ENCODE assay signal across 22 cellular contexts in genomic region chr6:3407840-3408239, GRCh38. TPM values are rescaled to one million over a fixed set of nuclear protein-coding genes. Genes with fewer than 3 reads are reported as not detected.
DNase-seq lines count a peak whose midpoint lies in the region; ATAC-seq, FAIRE-seq and TF ChIP-seq lines count a peak whose summit lies in the region.
"Had no signal": no experiment of that assay in that cellular context is flagged by ENCODE, and none has a peak within 500 bp of the region (broad histone marks: within the 10 kb centered on the region; RNA-seq: fewer than 3 reads in every experiment).

No MANE protein-coding gene starts in this region.

- H3K4me3 Mint-ChIP-seq in WTC11 (no peak overlapping the region), glutamatergic neuron (ENCODE audit: unreplicated experiment) (no peak overlapping the region)
- H3K4me3 Mint-ChIP-seq in activated CD4-positive, alpha-beta memory T cell treated with anti-CD3 and anti-CD28 coated beads, Interleukin-2, amount 10 ng/mL, durations not matched to agents 7 days and 5 days, result no peak overlapping the region
- H3K4me3 Mint-ChIP-seq: CD8-positive, alpha-beta memory T cell had no signal

- FAIRE-seq in A549 (lab: Jason Lieb, UNC), result no peak
- FAIRE-seq: D721Med had no signal

- H3K4me1 Mint-ChIP-seq in WTC11 (peaks cover 73% of the 10 kb centered on the region), glutamatergic neuron (ENCODE audit: low read depth, unreplicated experiment) (peaks cover 37% of the 10 kb centered on the region)
- H3K4me1 Mint-ChIP-seq in activated CD4-positive, alpha-beta memory T cell treated with anti-CD3 and anti-CD28 coated beads, Interleukin-2, amount 10 ng/mL, durations not matched to agents 7 days and 5 days, result no peaks in the 10 kb centered on the region

- POLR2A ChIA-PET in A549 (lab: Yijun Ruan, JAX) (no interaction called here), WTC11 (lab: Charles Lee) (no interaction called here)
- POLR2A ChIA-PET in activated CD4-positive, alpha-beta memory T cell treated with anti-CD3 and anti-CD28 coated beads, Interleukin-2, amount 10 ng/mL, durations not matched to agents 7 days and 5 days (lab: Charles Lee), result no interaction called here

- H3K4me1 ChIP-seq in A549 (peaks cover 76% of the 10 kb centered on the region), mucosa of rectum (ENCODE audit: control insufficient read depth in 2 of 2, insufficient read depth in 2 of 2, low read length in 2 of 2) (peaks cover 36 to 78% of the 10 kb centered on the region in 2 donors)

- CTCF ChIA-PET in A549 (lab: Yijun Ruan, JAX), result interaction anchor here (1.0 to 1.9 kb wide), 3 partner anchors 48 to 325 kb away, joined by 3 to 5 read pairs (median 3); partner anchors contain the start of gene SLC22A23
- CTCF ChIA-PET in WTC11 (lab: Charles Lee), result no interaction called here
- CTCF ChIA-PET in activated CD4-positive, alpha-beta memory T cell treated with anti-CD3 and anti-CD28 coated beads, Interleukin-2, amount 10 ng/mL, durations not matched to agents 7 days and 5 days (lab: Charles Lee), result no interaction called here

- H3K9me3 Mint-ChIP-seq in WTC11 (peaks cover 9% of the 10 kb centered on the region), glutamatergic neuron (ENCODE audit: unreplicated experiment) (no peaks in the 10 kb centered on the region)
- H3K9me3 Mint-ChIP-seq in activated CD4-positive, alpha-beta memory T cell treated with anti-CD3 and anti-CD28 coated beads, Interleukin-2, amount 10 ng/mL, durations not matched to agents 7 days and 5 days, result no peaks in the 10 kb centered on the region
- H3K9me3 Mint-ChIP-seq: CD8-positive, alpha-beta memory T cell had no signal

- H3K36me3 Mint-ChIP-seq in WTC11 (peaks cover 27% of the 10 kb centered on the region), glutamatergic neuron (ENCODE audit: unreplicated experiment) (peaks cover 5% of the 10 kb centered on the region)
- H3K36me3 Mint-ChIP-seq in activated CD4-positive, alpha-beta memory T cell treated with anti-CD3 and anti-CD28 coated beads, Interleukin-2, amount 10 ng/mL, durations not matched to agents 7 days and 5 days (ENCODE audit: low read depth), result no peaks in the 10 kb centered on the region

- no peak for TF ChIP-seq RAD21 in A549 (conservative IDR thresholded peaks at IDR 0.05 in 1 of 2, IDR thresholded peaks at IDR 0.05 in 1 of 2)

- no peak for DNase-seq in A549 (ENCODE audit: low read depth in 1 of 2, low spot score in 1 of 2)
- peak; percentile 6 for DNase-seq in NAMALWA (ENCODE audit: low spot score)
- no peak for DNase-seq in WTC11 (ENCODE audit: low spot score)
- no peak for DNase-seq in iPS-NIHi11 (ENCODE audit: low spot score)
- no peak for DNase-seq in glutamatergic neuron
- no peak for DNase-seq in activated CD4-positive, alpha-beta memory T cell treated with anti-CD3 and anti-CD28 coated beads, Interleukin-2, amount 10 ng/mL, durations not matched to agents 7 days and 5 days
- DNase-seq: ACHN; C1 segment of cervical spinal cord; CD8-positive, alpha-beta memory T cell; DMS79 treated with DMSO at 0.1 percent for 48 hours; H7; NCI-H1048; NCI-H1436; NCI-H1930; NCI-H510A; NCI-H82; SIG-M5 had no signal

- peak overlapping the region in 1 of 2 experiments; percentile 29; a peak in 1 of 6 replicates for H3K27ac ChIP-seq in A549
- peak overlapping the region; percentile 81 to 90 for H3K27ac ChIP-seq in mucosa of rectum (ENCODE audit: low read depth in 2 of 2, low read length in 2 of 2)
- H3K27ac ChIP-seq: RWPE1 had no signal

- no peak for ATAC-seq in A549
- ATAC-seq in WTC11, result no peak
- ATAC-seq in HG02642 (IDR thresholded peaks at IDR 0.05; ENCODE audit: poor library complexity, unreplicated experiment), result no peak
- ATAC-seq: SK-N-SH treated with all-trans-retinoic acid at 6 μM for 48 hours had no signal

- H3K4me2 ChIP-seq in A549, result peak overlapping the region; percentile 16; the same call in 1 of the 3 replicates

- peaks cover 0 to 3% of the 10 kb centered on the region in 2 donors for H3K36me3 ChIP-seq in mucosa of rectum (ENCODE audit: control insufficient read depth in 2 of 2, insufficient read depth in 2 of 2, low read length in 2 of 2)

- H3K27me3 Mint-ChIP-seq in WTC11 (ENCODE audit: low read depth) (no peaks in the 10 kb centered on the region), glutamatergic neuron (ENCODE audit: unreplicated experiment) (peaks cover 2% of the 10 kb centered on the region)
- H3K27me3 Mint-ChIP-seq in activated CD4-positive, alpha-beta memory T cell treated with anti-CD3 and anti-CD28 coated beads, Interleukin-2, amount 10 ng/mL, durations not matched to agents 7 days and 5 days, result no peaks in the 10 kb centered on the region

- TF ChIP-seq EP300 in A549 (IDR thresholded peaks at IDR 0.05), result no peak

- H3K27me3 ChIP-seq in mucosa of rectum (ENCODE audit: control insufficient read depth in 2 of 2, insufficient read depth in 2 of 2, low read length in 2 of 2), result no peaks in the 10 kb centered on the region

- no peak for TF ChIP-seq POLR2A in A549 (IDR thresholded peaks at IDR 0.05; ENCODE audit: low read length)

- no peak overlapping the region for H3K9ac ChIP-seq in mucosa of rectum (ENCODE audit: low read depth in 1 of 2, low read length in 2 of 2)

- H3K27ac Mint-ChIP-seq in WTC11, result peak overlapping the region; percentile 57; the same call in 1 of the 2 replicates
- no peak overlapping the region for H3K27ac Mint-ChIP-seq in glutamatergic neuron (ENCODE audit: unreplicated experiment)
- no peak overlapping the region for H3K27ac Mint-ChIP-seq in activated CD4-positive, alpha-beta memory T cell treated with anti-CD3 and anti-CD28 coated beads, Interleukin-2, amount 10 ng/mL, durations not matched to agents 7 days and 5 days
- H3K27ac Mint-ChIP-seq: CD8-positive, alpha-beta memory T cell had no signal

- H3K4me3 ChIP-seq in A549 (no peak overlapping the region), mucosa of rectum (ENCODE audit: low read length in 2 of 2) (peak overlapping the region in 1 of 2 donors; percentile 72)

- TF ChIP-seq CTCF in A549 (IDR thresholded peaks at IDR 0.05) (no peak), WTC11 (IDR thresholded peaks at IDR 0.05) (no peak), glutamatergic neuron (IDR thresholded peaks at IDR 0.05; ENCODE audit: partially characterized antibody, unreplicated experiment) (no peak)

- H3K9me3 ChIP-seq in A549 (no peaks in the 10 kb centered on the region), mucosa of rectum (ENCODE audit: control insufficient read depth in 2 of 2, low read length in 2 of 2) (no peaks in the 10 kb centered on the region)

TF ChIP-seq in A549, 52 proteins besides CTCF, POLR2A, EP300 and RAD21 (continues in another document):
- TF ChIP-seq ZNF302 (CRISPR knock-in tag; IDR thresholded peaks at IDR 0.05) (no peak), FOSL2 (IDR thresholded peaks at IDR 0.05) (no peak), FOSL2 (CRISPR knock-in tag; IDR thresholded peaks at IDR 0.05) (no peak), BHLHE40 (IDR thresholded peaks at IDR 0.05; ENCODE audit: low read depth, low read length) (no peak), HEYL (CRISPR knock-in tag; IDR thresholded peaks at IDR 0.05) (no peak), CHD2 (IDR thresholded peaks at IDR 0.05; ENCODE audit: low read length, partially characterized antibody) (no peak), HOXB13 (CRISPR knock-in tag; IDR thresholded peaks at IDR 0.05; ENCODE audit: low read depth) (no peak), PBX3 (IDR thresholded peaks at IDR 0.05) (no peak), HDAC2 (IDR thresholded peaks at IDR 0.05) (no peak), KDM5A (IDR thresholded peaks at IDR 0.05) (no peak), POLR2AphosphoS2 (conservative IDR thresholded peaks at IDR 0.05; ENCODE audit: low read length) (no peak)

TF ChIP-seq in WTC11, 78 proteins besides CTCF, POLR2A, EP300 and RAD21:
- no peak for TF ChIP-seq FOXK1 (CRISPR knock-in tag; IDR thresholded peaks at IDR 0.05)
- TF ChIP-seq CBFB (CRISPR knock-in tag; IDR thresholded peaks at IDR 0.05; ENCODE audit: low read depth), result no peak
- TF ChIP-seq HMGXB4 (CRISPR knock-in tag; IDR thresholded peaks at IDR 0.05), result no peak

RNA-seq across cellular contexts. Expression of gene SLC22A23, which starts 49.0 kb away (rescaled TPM):
- polyA plus RNA-seq in A549 (2011; rRNA removed) (4.4 and 9.3 TPM in 2 replicates), A549 (2017; fragmentation: RNase III; extraction: RNeasy Plus Mini Kit Qiagen cat#74134 plus additional on column Dnase treatment) (5.1 to 6.3 TPM (median 6.2 TPM) in 3 replicates)
- 3.0 and 3.9 TPM in 2 replicates for polyA plus RNA-seq in A549 (2012; cell fraction: cytosol; rRNA removed)
- 5.0 and 7.8 TPM in 2 replicates for polyA plus RNA-seq in A549 (2012; cell fraction: nucleus; rRNA removed)
- 11.4 and 14.7 TPM in 2 replicates for polyA minus RNA-seq in A549 (2011; rRNA and poly(A)+ RNA removed)
- total RNA-seq in WTC11 (2021) (33.6 to 38.2 TPM (median 33.8 TPM) in 3 replicates), glutamatergic neuron (ENCODE audit: unreplicated experiment) (102 TPM)
- under 1 TPM; 0.75 to 0.83 TPM for total RNA-seq in activated CD4-positive, alpha-beta memory T cell treated with anti-CD3 and anti-CD28 coated beads, Interleukin-2, amount 10 ng/mL, durations not matched to agents 7 days and 5 days

Comparison
In these comparisons a context has a peak if more than half of its experiments do, and no peak if none do; other contexts are left out.
1. RNA of gene SLC22A23, which starts 49.0 kb away (total RNA-seq): 102 TPM in glutamatergic neuron (single experiment) and 33.6 to 38.2 TPM in WTC11; 0.75 to 0.83 TPM in activated CD4-positive, alpha-beta memory T cell treated with anti-CD3 and anti-CD28 coated beads, Interleukin-2, amount 10 ng/mL, durations not matched to agents 7 days and 5 days; every median in the first group is over 10 times any median in the second.